3 cellular contexts compared by ENCODE assay signal in genomic region chr20:22696759-22697158, GRCh38.
"Had no signal": no experiment of that assay in that cellular context is flagged by ENCODE, and none has a peak within 500 bp of the region (broad histone marks: within the 10 kb centered on the region; RNA-seq: fewer than 3 reads in every experiment).

No MANE protein-coding gene starts in this region.

- H3K4me3 ChIP-seq: GM12878 had no signal

- DNase-seq: GDM1, GF-D8 had no signal
